ENCODE assay signal across 9 cellular contexts in the genomic region with DNA sequence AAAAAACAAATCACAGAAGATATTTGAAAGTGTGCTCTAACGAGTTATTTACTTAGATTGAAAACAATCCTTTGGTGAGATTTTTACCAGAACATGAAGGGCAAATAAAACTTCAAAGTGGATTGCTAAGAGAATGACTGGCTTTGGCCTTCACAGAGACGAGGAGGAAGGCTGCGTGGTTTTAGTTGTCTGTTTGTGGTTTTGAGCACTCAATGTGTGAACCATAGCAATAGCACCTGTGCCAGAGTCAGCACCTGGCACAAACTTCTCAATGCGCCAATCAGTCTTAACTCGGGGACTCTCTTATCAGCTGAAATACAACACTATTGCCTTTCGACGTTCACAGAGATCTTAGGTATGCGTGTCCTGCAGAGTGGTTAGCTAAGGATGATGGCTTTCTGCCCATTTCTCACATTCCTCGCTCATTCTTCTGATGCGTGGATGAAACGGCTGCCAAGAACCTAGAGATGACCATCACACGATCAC.
DNase-seq lines count a peak whose midpoint lies in the region; ATAC-seq, FAIRE-seq and TF ChIP-seq lines count a peak whose summit lies in the region.
"Had no signal": no experiment of that assay in that cellular context is flagged by ENCODE, and none has a peak within 500 bp of the region (broad histone marks: within the 10 kb centered on the region; RNA-seq: fewer than 3 reads in every experiment).

No MANE protein-coding gene starts in this region.

- intact Hi-C loops in HepG2 (cut with micrococcal nuclease; ENCODE audit: unreplicated experiment) (no loop called here), thyroid gland (cut with DNase I) (no loop called here)

- H3K4me2 ChIP-seq in HepG2 (ENCODE audit: low read depth, low read length) = no peak overlapping the region

- CTCF ChIA-PET in HepG2 (lab: Yijun Ruan, JAX; ENCODE audit: low intra/inter-chr PET ratio, low total read pairs) = no interaction called here
- CTCF ChIA-PET in activated CD4-positive, alpha-beta T cell treated with anti-CD3 and anti-CD28 coated beads, Interleukin-2, amount 10 ng/mL, durations not matched to agents 7 days and 5 days (lab: Charles Lee) = interaction anchor here (1.0 to 2.2 kb wide), 5 partner anchors 9 to 42 kb away, joined by 3 to 6 read pairs (median 4); no protein-coding TSS in a partner anchor

- H3K9ac ChIP-seq in liver (ENCODE audit: low read depth in 1 of 2, low read length in 2 of 2) (no peak overlapping the region), HepG2 (ENCODE audit: insufficient read depth, low read depth, low read length) (no peak overlapping the region)

- H3K4me3 ChIP-seq in liver (ENCODE audit: low read depth in 1 of 3, low read length in 3 of 3) (no peak overlapping the region), HepG2 (replicated peaks in 1 of 3; ENCODE audit: insufficient read depth in 1 of 3, low read depth in 2 of 3, low read length in 3 of 3) (no peak overlapping the region), fibroblast of the aortic adventitia (ENCODE audit: low read depth, low read length) (no peak overlapping the region), thyroid gland (replicated peaks in 1 of 3) (no peak overlapping the region)
- H3K4me3 ChIP-seq: cardiac muscle cell had no signal

- no peak overlapping the region for H2AFZ ChIP-seq in HepG2 (ENCODE audit: low read length)

- TF ChIP-seq CTCF in liver (IDR thresholded peaks at IDR 0.05; ENCODE audit: low read depth, low read length, missing input control) (no peak), HepG2 (CRISPR knock-in tag; IDR thresholded peaks at IDR 0.05) (no peak), fibroblast of the aortic adventitia (IDR thresholded peaks at IDR 0.05; ENCODE audit: insufficient read depth, low read length) (no peak), thyroid gland (IDR thresholded peaks at IDR 0.05) (no peak)

- no peak for TF ChIP-seq RAD21 in liver (IDR thresholded peaks at IDR 0.05)
- no peak for TF ChIP-seq RAD21 in HepG2 (CRISPR knock-in tag; IDR thresholded peaks at IDR 0.05)

- DNase-seq in HepG2 (ENCODE audit: low spot score) = no peak
- DNase-seq in activated CD4-positive, alpha-beta T cell treated with anti-CD3 and anti-CD28 coated beads, Interleukin-2, amount 10 ng/mL, durations not matched to agents 7 days and 5 days = peak; percentile 89
- peak; percentile 62 for DNase-seq in fibroblast of the aortic adventitia (ENCODE audit: low read depth)
- peak; percentile 37 to 59 for DNase-seq in thyroid gland
- DNase-seq in hippocampal formation (lab: John Stamatoyannopoulos, UW) = no peak
- DNase-seq in NCI-H1417 treated with DMSO at 0.1 percent for 48 hours (lab: John Stamatoyannopoulos, UW) = no peak

- peak overlapping the region; percentile 99 for H3K27ac Mint-ChIP-seq in activated CD4-positive, alpha-beta T cell treated with anti-CD3 and anti-CD28 coated beads, Interleukin-2, amount 10 ng/mL, durations not matched to agents 7 days and 5 days

- H3K9me3 Mint-ChIP-seq in activated CD4-positive, alpha-beta T cell treated with anti-CD3 and anti-CD28 coated beads, Interleukin-2, amount 10 ng/mL, durations not matched to agents 7 days and 5 days = no peaks in the 10 kb centered on the region

- TF ChIP-seq POLR2A in HepG2 (IDR thresholded peaks at IDR 0.05; ENCODE audit: insufficient read depth in 1 of 2, low read depth in 2 of 2, low read length in 2 of 2) (no peak), thyroid gland (IDR thresholded peaks at IDR 0.05) (no peak)

- POLR2A ChIA-PET in HepG2 (lab: Yijun Ruan, JAX) = no interaction called here
- POLR2A ChIA-PET in activated CD4-positive, alpha-beta T cell treated with anti-CD3 and anti-CD28 coated beads, Interleukin-2, amount 10 ng/mL, durations not matched to agents 7 days and 5 days (lab: Charles Lee) = interaction anchor here (1.5 kb wide), 1 partner anchor 39 kb away, joined by 6 read pairs; no protein-coding TSS in a partner anchor

- H4K20me1 ChIP-seq in HepG2 (ENCODE audit: insufficient read depth, low read length) = no peaks in the 10 kb centered on the region

- H3K4me1 Mint-ChIP-seq in activated CD4-positive, alpha-beta T cell treated with anti-CD3 and anti-CD28 coated beads, Interleukin-2, amount 10 ng/mL, durations not matched to agents 7 days and 5 days = peaks cover 86% of the 10 kb centered on the region

- ATAC-seq in HepG2 = no peak
- ATAC-seq in HG03378 (IDR thresholded peaks at IDR 0.05; ENCODE audit: unreplicated experiment) = peak; percentile 53

- 82% methylated on average over 12 of the region's 12 CpGs for WGBS in liver
- 94% methylated on average over 12 of the region's 12 CpGs for WGBS in HepG2 (ENCODE audit: low lambda C conversion rate)
- WGBS in thyroid gland, 2 donors = 59 to 62% methylated on average over 12 of the region's 12 CpGs

- H3K4me1 ChIP-seq in liver (ENCODE audit: control insufficient read depth in 4 of 4, insufficient read depth in 4 of 4, low read length in 3 of 4) (peaks cover 0 to 5% (median 0%) of the 10 kb centered on the region in 4 donors), HepG2 (ENCODE audit: insufficient read depth, low read length) (peaks cover 2% of the 10 kb centered on the region), thyroid gland (peaks cover 24 to 46% of the 10 kb centered on the region in 2 donors)

- TF ChIP-seq EP300 in HepG2 (IDR thresholded peaks at IDR 0.05; ENCODE audit: low read depth in 2 of 2, low read length in 2 of 2) (no peak), HepG2 (CRISPR knock-in tag; IDR thresholded peaks at IDR 0.05; ENCODE audit: borderline replicate concordance) (no peak)

- no peak for FAIRE-seq in HepG2 (lab: Jason Lieb, UNC)

- peaks cover 81% of the 10 kb centered on the region for H3K36me3 Mint-ChIP-seq in activated CD4-positive, alpha-beta T cell treated with anti-CD3 and anti-CD28 coated beads, Interleukin-2, amount 10 ng/mL, durations not matched to agents 7 days and 5 days (ENCODE audit: low read depth)

- in situ Hi-C loops in HepG2 (cut with HindIII; ENCODE audit: extremely low pct_ligation_motif_present, low pct_unique_long_range_greater_than_20kb) = no loop called here

- no peaks in the 10 kb centered on the region for H3K9me3 ChIP-seq in liver (ENCODE audit: control insufficient read depth in 4 of 4, low read length in 3 of 4)
- H3K9me3 ChIP-seq in HepG2 (ENCODE audit: low read length) = no peaks in the 10 kb centered on the region
- H3K9me3 ChIP-seq in thyroid gland = no peaks in the 10 kb centered on the region

- BruUV-seq in HepG2 (replicated peaks; lab: Mats Ljungman, UMichigan) = no TSS peak

- H3K36me3 ChIP-seq in liver (ENCODE audit: control insufficient read depth in 4 of 4, insufficient read depth in 3 of 4, low read depth in 1 of 4, low read length in 3 of 4) (peaks cover 3 to 23% (median 11%) of the 10 kb centered on the region in 4 donors), HepG2 (replicated peaks in 1 of 2; ENCODE audit: control insufficient read depth in 1 of 2, insufficient read depth in 2 of 2, low read length in 2 of 2) (no peaks in the 10 kb centered on the region; a peak in 2 of 5 replicates), thyroid gland (no peaks in the 10 kb centered on the region)
- H3K36me3 ChIP-seq: cardiac muscle cell had no signal

- H3K27ac ChIP-seq in liver (ENCODE audit: low read depth in 1 of 2, low read length in 2 of 2) (peak overlapping the region; percentile 33 to 48), HepG2 (ENCODE audit: extremely low read length, insufficient read depth, low read length) (no peak overlapping the region), thyroid gland (peak overlapping the region; percentile 22 to 66 (median 35))
- H3K27ac ChIP-seq: cardiac muscle cell had no signal

- H3K79me2 ChIP-seq in HepG2 (ENCODE audit: insufficient read depth, low read length) = no peaks in the 10 kb centered on the region

- H3K4me3 Mint-ChIP-seq in activated CD4-positive, alpha-beta T cell treated with anti-CD3 and anti-CD28 coated beads, Interleukin-2, amount 10 ng/mL, durations not matched to agents 7 days and 5 days = peak overlapping the region; percentile 73

- no peaks in the 10 kb centered on the region for H3K27me3 Mint-ChIP-seq in activated CD4-positive, alpha-beta T cell treated with anti-CD3 and anti-CD28 coated beads, Interleukin-2, amount 10 ng/mL, durations not matched to agents 7 days and 5 days

- H3K27me3 ChIP-seq in liver (ENCODE audit: control insufficient read depth in 4 of 4, insufficient read depth in 4 of 4, low read length in 3 of 4) (no peaks in the 10 kb centered on the region), HepG2 (ENCODE audit: control insufficient read depth in 1 of 2, insufficient read depth in 2 of 2, low read length in 2 of 2) (no peaks in the 10 kb centered on the region), thyroid gland (no peaks in the 10 kb centered on the region)
- H3K27me3 ChIP-seq: cardiac muscle cell had no signal

TF ChIP-seq in liver, 16 proteins besides CTCF, POLR2A, EP300 and RAD21 (continues in another document):
- TF ChIP-seq FOXA2 (IDR thresholded peaks at IDR 0.05) = no peak
- TF ChIP-seq, protein P1, sequence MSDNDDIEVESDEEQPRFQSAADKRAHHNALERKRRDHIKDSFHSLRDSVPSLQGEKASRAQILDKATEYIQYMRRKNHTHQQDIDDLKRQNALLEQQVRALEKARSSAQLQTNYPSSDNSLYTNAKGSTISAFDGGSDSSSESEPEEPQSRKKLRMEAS (IDR thresholded peaks at IDR 0.05) = no peak

TF ChIP-seq in HepG2, 621 proteins besides CTCF, POLR2A, EP300 and RAD21:
- TF ChIP-seq RFX1 (IDR thresholded peaks at IDR 0.05) (no peak), ZFX (CRISPR knock-in tag; IDR thresholded peaks at IDR 0.05; ENCODE audit: low read depth) (no peak)
- TF ChIP-seq, protein P2, sequence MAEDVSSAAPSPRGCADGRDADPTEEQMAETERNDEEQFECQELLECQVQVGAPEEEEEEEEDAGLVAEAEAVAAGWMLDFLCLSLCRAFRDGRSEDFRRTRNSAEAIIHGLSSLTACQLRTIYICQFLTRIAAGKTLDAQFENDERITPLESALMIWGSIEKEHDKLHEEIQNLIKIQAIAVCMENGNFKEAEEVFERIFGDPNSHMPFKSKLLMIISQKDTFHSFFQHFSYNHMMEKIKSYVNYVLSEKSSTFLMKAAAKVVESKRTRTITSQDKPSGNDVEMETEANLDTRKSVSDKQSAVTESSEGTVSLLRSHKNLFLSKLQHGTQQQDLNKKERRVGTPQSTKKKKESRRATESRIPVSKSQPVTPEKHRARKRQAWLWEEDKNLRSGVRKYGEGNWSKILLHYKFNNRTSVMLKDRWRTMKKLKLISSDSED (CRISPR knock-in tag; IDR thresholded peaks at IDR 0.05) = no peak
- TF ChIP-seq, protein P3, sequence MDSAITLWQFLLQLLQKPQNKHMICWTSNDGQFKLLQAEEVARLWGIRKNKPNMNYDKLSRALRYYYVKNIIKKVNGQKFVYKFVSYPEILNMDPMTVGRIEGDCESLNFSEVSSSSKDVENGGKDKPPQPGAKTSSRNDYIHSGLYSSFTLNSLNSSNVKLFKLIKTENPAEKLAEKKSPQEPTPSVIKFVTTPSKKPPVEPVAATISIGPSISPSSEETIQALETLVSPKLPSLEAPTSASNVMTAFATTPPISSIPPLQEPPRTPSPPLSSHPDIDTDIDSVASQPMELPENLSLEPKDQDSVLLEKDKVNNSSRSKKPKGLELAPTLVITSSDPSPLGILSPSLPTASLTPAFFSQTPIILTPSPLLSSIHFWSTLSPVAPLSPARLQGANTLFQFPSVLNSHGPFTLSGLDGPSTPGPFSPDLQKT (CRISPR knock-in tag; IDR thresholded peaks at IDR 0.05; ENCODE audit: borderline replicate concordance) = no peak

Comparison
In these comparisons a context has a peak if more than half of its experiments do, and no peak if none do; other contexts are left out.
1. DNase-seq: peak in activated CD4-positive, alpha-beta T cell treated with anti-CD3 and anti-CD28 coated beads, Interleukin-2, amount 10 ng/mL, durations not matched to agents 7 days and 5 days (single experiment), fibroblast of the aortic adventitia (single experiment) and thyroid gland (2 of 2); none in HepG2 (single experiment), hippocampal formation (0 of 2) and NCI-H1417 treated with DMSO at 0.1 percent for 48 hours (single experiment).